8 cellular contexts compared by ENCODE assay signal in genomic region chr2:100260712-100261620, GRCh38.
DNase-seq lines count a peak whose midpoint lies in the region; ATAC-seq and TF ChIP-seq lines count a peak whose summit lies in the region.

No MANE protein-coding gene starts in this region.

- DNase-seq in DMS53 treated with DMSO at 0.1 percent for 48 hours (lab: John Stamatoyannopoulos, UW; ENCODE audit: unreplicated experiment) (peak; percentile 31), HFF-Myc (ENCODE audit: extremely low read depth, low read depth) (peak; percentile 67), chondrocyte (ENCODE audit: low spot score) (no peak), kidney tubule cell (ENCODE audit: low spot score) (peak; percentile 73), testis (peak; percentile 86), NCI-H1436 (lab: John Stamatoyannopoulos, UW) (no peak)

- no peak overlapping the region for H3K4me3 ChIP-seq in HFF-Myc (replicated peaks; ENCODE audit: low read depth, low read length)
- H3K4me3 ChIP-seq in OCI-LY1 (ENCODE audit: low read depth, low read length, poor library complexity, severe bottlenecking): no peak overlapping the region
- no peak overlapping the region for H3K4me3 ChIP-seq in testis

- intact Hi-C loops in testis (cut with DNase I; ENCODE audit: low total_unique reads): no loop called here

- H3K4me1 ChIP-seq in OCI-LY1 (ENCODE audit: insufficient read depth, low read length, severe bottlenecking): peaks cover 29% of the 10 kb centered on the region
- no peaks in the 10 kb centered on the region for H3K4me1 ChIP-seq in testis

- H3F3A ChIP-seq in OCI-LY1 (ENCODE audit: insufficient read depth, low read length): no peaks in the 10 kb centered on the region

- H3K27ac Mint-ChIP-seq in chondrocyte (ENCODE audit: unreplicated experiment): no peak overlapping the region

- H3K27me3 ChIP-seq in OCI-LY1 (ENCODE audit: insufficient read depth, low read length) (no peaks in the 10 kb centered on the region), testis (no peaks in the 10 kb centered on the region)

- H3K4me1 Mint-ChIP-seq in chondrocyte (ENCODE audit: low read depth): peaks cover 20% of the 10 kb centered on the region

- no peak overlapping the region for H2AFZ ChIP-seq in OCI-LY1 (ENCODE audit: low read length)

- no peaks in the 10 kb centered on the region for H3K9me2 ChIP-seq in OCI-LY1 (ENCODE audit: low read depth, low read length)

- H3K36me3 Mint-ChIP-seq in chondrocyte (ENCODE audit: low read depth): no peaks in the 10 kb centered on the region

- H3K9me3 Mint-ChIP-seq in chondrocyte (ENCODE audit: low read depth): no peaks in the 10 kb centered on the region

- TF ChIP-seq POLR2A in testis (IDR thresholded peaks at IDR 0.05): no peak

- TF ChIP-seq CTCF in HFF-Myc (IDR thresholded peaks at IDR 0.05; ENCODE audit: low read depth, low read length, missing control alignments): peak; percentile 66
- TF ChIP-seq CTCF in OCI-LY1 (IDR thresholded peaks at IDR 0.05; ENCODE audit: low read length): peak; percentile 99
- TF ChIP-seq CTCF in chondrocyte (IDR thresholded peaks at IDR 0.05): peak; percentile 91
- peak; percentile 57 to 75 (median 67) for TF ChIP-seq CTCF in testis (IDR thresholded peaks at IDR 0.05)

- 53 to 69% methylated on average over 9 to 15 of the region's 15 CpGs for WGBS in testis, 2 donors

- no peaks in the 10 kb centered on the region for H3K79me2 ChIP-seq in OCI-LY1 (ENCODE audit: insufficient read depth, low read length)

- peak overlapping the region; percentile 81 for H3K27ac ChIP-seq in OCI-LY1 (ENCODE audit: low read depth, low read length, poor library complexity, severe bottlenecking)
- H3K27ac ChIP-seq in testis: no peak overlapping the region

- H3K9me3 ChIP-seq in OCI-LY1 (ENCODE audit: low read length): 0 out of 2 replicates have a peak, but pooled peaks cover 6% of the 10 kb centered on the region
- H3K9me3 ChIP-seq in testis: no peaks in the 10 kb centered on the region

- H3K36me3 ChIP-seq in OCI-LY1 (ENCODE audit: insufficient read depth, low read length): no peaks in the 10 kb centered on the region; the same call in 1 of the 2 replicates
- H3K36me3 ChIP-seq in testis (ENCODE audit: low read depth, missing control alignments): no peaks in the 10 kb centered on the region

- H3K4me3 Mint-ChIP-seq in chondrocyte (ENCODE audit: unreplicated experiment): no peak overlapping the region

- H3K9ac ChIP-seq in OCI-LY1 (ENCODE audit: low read length): peak overlapping the region; percentile 44; the same call in 1 of the 2 replicates

- H4K20me1 ChIP-seq in OCI-LY1 (ENCODE audit: insufficient read depth, low read length): no peaks in the 10 kb centered on the region

- H3K4me2 ChIP-seq in OCI-LY1 (ENCODE audit: low read length): peak overlapping the region; percentile 13; the same call in 1 of the 2 replicates

- ATAC-seq in GM21576 (IDR thresholded peaks at IDR 0.05; ENCODE audit: unreplicated experiment): no peak

- H3K27me3 Mint-ChIP-seq in chondrocyte (ENCODE audit: low read depth): no peaks in the 10 kb centered on the region

Comparison
In these comparisons a context has a peak if more than half of its experiments do, and no peak if none do; other contexts are left out.
1. DNase-seq: peak in DMS53 treated with DMSO at 0.1 percent for 48 hours (single experiment), HFF-Myc (single experiment), kidney tubule cell (single experiment) and testis (single experiment); none in chondrocyte (single experiment) and NCI-H1436 (single experiment).
2. Peak in every context shown above with its lines, with median percentiles within 50 percentile points of each other: CTCF ChIP-seq.